In genomic region chr12:90112668-90113067, GRCh38 we compare ENCODE assay signal across 15 cellular contexts.
"Had no signal": no experiment of that assay in that cellular context is flagged by ENCODE, and none has a peak within 500 bp of the region (broad histone marks: within the 10 kb centered on the region; RNA-seq: fewer than 3 reads in every experiment).

No MANE protein-coding gene starts in this region.

- H3K4me3 ChIP-seq: ascending aorta, left lung had no signal

- ATAC-seq: activated T-cell treated with anti-CD3 and anti-CD28 coated beads, Interleukin-2, amount 50 U/mL, for 72 hours; left lung; stimulated activated naive CD8-positive, alpha-beta T cell treated with anti-CD3 and anti-CD28 coated beads, Interleukin-15, Interleukin-2, amounts not matched to agents 100 U/mL and 50 U/mL, for 24 hours had no signal

- H3K27ac ChIP-seq: ascending aorta, left lung had no signal

- H3K27me3 ChIP-seq: ascending aorta, left lung had no signal

- H3K36me3 ChIP-seq: ascending aorta, left lung had no signal

- FAIRE-seq: bronchial epithelial cell, frontal cortex, kidney had no signal

- H3K4me1 ChIP-seq: ascending aorta, left lung had no signal

- DNase-seq: activated CD4-positive, alpha-beta T cell treated with anti-CD3 and anti-CD28 coated beads, Interleukin-2, amount 50 U/mL, for 4 hours; activated gamma-delta T cell; activated T-cell treated with anti-CD3 and anti-CD28 coated beads, Interleukin-2, amount 50 U/mL, for 72 hours; erythroblast; kidney; left lung; occipital lobe; retina; stimulated activated CD4-positive, alpha-beta T cell treated with anti-CD3 and anti-CD28 coated beads, Interleukin-12 subunit alpha, Interleukin-12 subunit beta, amount 100 ng/mL, for 4 hours; stimulated activated CD4-positive, alpha-beta T cell treated with anti-CD3 and anti-CD28 coated beads, Interleukin-2, amount 100 ng/mL, for 24 hours; stimulated activated naive CD8-positive, alpha-beta T cell treated with anti-CD3 and anti-CD28 coated beads, Interleukin-15, Interleukin-2, amounts not matched to agents 100 U/mL and 50 U/mL, for 24 hours; T-helper 2 cell had no signal
